In the genomic region with DNA sequence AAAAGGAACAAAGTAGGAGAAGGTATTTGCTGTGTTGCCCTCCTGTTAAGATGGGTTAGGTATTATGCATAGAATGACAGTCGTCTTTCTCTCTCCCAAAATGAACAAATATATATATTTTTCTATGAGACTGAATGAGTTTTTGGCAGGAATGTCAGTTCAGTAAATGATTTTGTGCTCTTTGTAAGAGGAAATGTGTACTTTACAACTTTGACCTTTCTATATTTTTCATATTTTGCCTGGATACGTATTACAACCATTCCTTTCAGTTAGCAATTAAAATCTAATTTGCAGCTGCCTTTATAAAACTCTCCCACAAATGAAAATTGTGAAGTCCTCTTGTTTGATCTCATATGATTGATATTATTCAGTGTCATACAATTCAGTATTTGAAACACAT, we compare ENCODE assay signal across 20 cellular contexts.
"Had no signal": no experiment of that assay in that cellular context is flagged by ENCODE, and none has a peak within 500 bp of the region (broad histone marks: within the 10 kb centered on the region; RNA-seq: fewer than 3 reads in every experiment).

No MANE protein-coding gene starts in this region.

- DNase-seq: MV-4-11, NCI-H1048, NCI-H1105, NCI-H1417, NCI-H1436 treated with DMSO at 0.1 percent for 48 hours, NCI-H1694 treated with DMSO at 0.1 percent for 48 hours, NCI-H1930, NCI-H2081, NCI-H2107, NCI-H2227 treated with DMSO at 0.1 percent for 48 hours, NCI-H524, NCI-H526 treated with DMSO at 0.1 percent for 48 hours, NCI-H774, Right ventricle myocardium superior, RPMI8226, SIG-M5, SW 1271 had no signal

- ATAC-seq: HepG2 had no signal

- H3K9me3 ChIP-seq: SJSA1 had no signal

- H3K4me3 ChIP-seq: SJSA1, SK-N-MC had no signal

- H3K36me3 ChIP-seq: SJSA1 had no signal

- H3K27ac ChIP-seq: SJSA1, SK-N-MC had no signal

- H3K27me3 ChIP-seq: SJSA1 had no signal
